ENCODE assay signal across 1 cellular context in the genomic region with DNA sequence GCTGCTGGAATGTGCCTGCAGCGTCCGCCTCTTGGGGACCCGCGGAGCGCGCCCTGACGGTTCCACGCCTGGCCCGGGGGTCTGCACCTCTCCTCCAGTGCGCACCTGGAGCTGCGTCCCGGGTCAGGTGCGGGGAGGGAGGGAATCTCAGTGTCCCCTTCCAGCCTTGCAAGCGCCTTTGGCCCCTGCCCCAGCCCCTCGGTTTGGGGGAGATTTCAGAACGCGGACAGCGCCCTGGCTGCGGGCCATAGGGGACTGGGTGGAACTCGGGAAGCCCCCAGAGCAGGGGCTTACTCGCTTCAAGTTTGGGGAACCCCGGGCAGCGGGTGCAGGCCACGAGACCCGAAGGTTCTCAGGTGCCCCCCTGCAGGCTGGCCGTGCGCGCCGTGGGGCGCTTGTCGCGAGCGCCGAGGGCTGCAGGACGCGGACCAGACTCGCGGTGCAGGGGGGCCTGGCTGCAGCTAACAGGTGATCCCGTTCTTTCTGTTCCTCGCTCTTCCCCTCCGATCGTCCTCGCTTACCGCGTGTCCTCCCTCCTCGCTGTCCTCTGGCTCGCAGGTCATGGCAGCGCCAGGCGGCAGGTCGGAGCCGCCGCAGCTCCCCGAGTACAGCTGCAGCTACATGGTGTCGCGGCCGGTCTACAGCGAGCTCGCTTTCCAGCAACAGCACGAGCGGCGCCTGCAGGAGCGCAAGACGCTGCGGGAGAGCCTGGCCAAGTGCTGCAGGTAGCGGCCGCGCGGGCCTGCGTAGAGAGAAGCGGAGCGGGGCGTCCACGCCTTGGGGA.
A peak's percentile ranks its signal among the peaks of the same experiment; 100 is the strongest.
TF ChIP-seq lines count a peak whose summit lies in the region.

No MANE protein-coding gene starts in this region.

TF ChIP-seq in HepG2, 621 proteins besides CTCF, POLR2A, EP300 and RAD21 (continued from another document):
- TF ChIP-seq, protein P1, sequence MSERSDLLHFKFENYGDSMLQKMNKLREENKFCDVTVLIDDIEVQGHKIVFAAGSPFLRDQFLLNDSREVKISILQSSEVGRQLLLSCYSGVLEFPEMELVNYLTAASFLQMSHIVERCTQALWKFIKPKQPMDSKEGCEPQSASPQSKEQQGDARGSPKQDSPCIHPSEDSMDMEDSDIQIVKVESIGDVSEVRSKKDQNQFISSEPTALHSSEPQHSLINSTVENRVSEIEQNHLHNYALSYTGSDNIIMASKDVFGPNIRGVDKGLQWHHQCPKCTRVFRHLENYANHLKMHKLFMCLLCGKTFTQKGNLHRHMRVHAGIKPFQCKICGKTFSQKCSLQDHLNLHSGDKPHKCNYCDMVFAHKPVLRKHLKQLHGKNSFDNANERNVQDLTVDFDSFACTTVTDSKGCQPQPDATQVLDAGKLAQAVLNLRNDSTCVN (CRISPR knock-in tag; IDR thresholded peaks at IDR 0.05; ENCODE audit: borderline replicate concordance), result no peak
- TF ChIP-seq ZNF264 (CRISPR knock-in tag; IDR thresholded peaks at IDR 0.05) (0 out of 2 replicates have a peak, but pooled peaks have one; percentile 23), MED8 (CRISPR knock-in tag; IDR thresholded peaks at IDR 0.05; ENCODE audit: insufficient replicate concordance) (no peak), ZNF350 (CRISPR knock-in tag; IDR thresholded peaks at IDR 0.05; ENCODE audit: borderline replicate concordance, low read depth) (0 out of 2 replicates have a peak, but pooled peaks have one; percentile 44), MYC (CRISPR knock-in tag; IDR thresholded peaks at IDR 0.05; ENCODE audit: borderline replicate concordance) (peak; percentile 48; the same call in 1 of the 2 replicates), IRF2 (CRISPR knock-in tag; IDR thresholded peaks at IDR 0.05) (no peak), GABPB1 (CRISPR knock-in tag; IDR thresholded peaks at IDR 0.05) (peak; percentile 50; the same call in 1 of the 2 replicates), HDAC2 (CRISPR knock-in tag; IDR thresholded peaks at IDR 0.05) (peak; percentile 13; the same call in 1 of the 2 replicates), ZSCAN25 (CRISPR knock-in tag; IDR thresholded peaks at IDR 0.05) (no peak), MED1 (CRISPR knock-in tag; IDR thresholded peaks at IDR 0.05) (0 out of 2 replicates have a peak, but pooled peaks have one; percentile 10), ZMYM3 (CRISPR knock-in tag; IDR thresholded peaks at IDR 0.05) (peak; percentile 57; the same call in 1 of the 2 replicates), SAP130 (CRISPR knock-in tag; IDR thresholded peaks at IDR 0.05; ENCODE audit: low read depth) (peak; percentile 28; the same call in 1 of the 2 replicates), NCOA1 (CRISPR knock-in tag; IDR thresholded peaks at IDR 0.05) (no peak), HOXA5 (CRISPR knock-in tag; IDR thresholded peaks at IDR 0.05) (peak; percentile 33; the same call in 1 of the 2 replicates), ZBTB8A (CRISPR knock-in tag; IDR thresholded peaks at IDR 0.05; ENCODE audit: borderline replicate concordance, low read depth) (no peak), PPARG (CRISPR knock-in tag; conservative IDR thresholded peaks at IDR 0.05) (no peak), ZNF749 (CRISPR knock-in tag; IDR thresholded peaks at IDR 0.05; ENCODE audit: borderline replicate concordance) (no peak), SP4 (CRISPR knock-in tag; IDR thresholded peaks at IDR 0.05) (no peak), ZNF781 (CRISPR knock-in tag; IDR thresholded peaks at IDR 0.05; ENCODE audit: borderline replicate concordance, not compliant biosample characterization) (peak; percentile 56), MXD4 (CRISPR knock-in tag; IDR thresholded peaks at IDR 0.05) (peak; percentile 20; the same call in 1 of the 2 replicates), ZNF430 (CRISPR knock-in tag; IDR thresholded peaks at IDR 0.05) (no peak), ZNF879 (CRISPR knock-in tag; IDR thresholded peaks at IDR 0.05) (peak; percentile 62; the same call in 1 of the 2 replicates)
- TF ChIP-seq, protein P2, sequence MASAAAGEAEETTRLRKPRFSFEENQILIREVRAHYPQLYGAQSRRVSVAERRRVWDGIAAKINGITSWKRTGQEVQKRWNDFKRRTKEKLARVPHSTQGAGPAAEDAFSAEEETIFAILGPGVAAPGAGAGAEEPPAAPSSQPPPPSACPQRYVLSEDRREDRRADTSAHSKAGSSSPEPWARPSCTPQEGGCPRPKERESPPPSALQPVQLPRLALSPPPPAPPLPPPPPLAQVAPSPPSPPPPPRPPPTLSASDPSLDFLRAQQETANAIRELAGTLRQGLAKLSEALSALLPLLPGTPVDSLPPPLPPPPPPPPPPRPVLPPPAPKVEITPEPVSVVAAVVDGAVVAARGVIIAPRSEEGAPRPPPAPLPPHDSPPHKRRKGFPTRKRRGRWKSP (CRISPR knock-in tag; IDR thresholded peaks at IDR 0.05), result peak; percentile 81
- TF ChIP-seq, protein P3, sequence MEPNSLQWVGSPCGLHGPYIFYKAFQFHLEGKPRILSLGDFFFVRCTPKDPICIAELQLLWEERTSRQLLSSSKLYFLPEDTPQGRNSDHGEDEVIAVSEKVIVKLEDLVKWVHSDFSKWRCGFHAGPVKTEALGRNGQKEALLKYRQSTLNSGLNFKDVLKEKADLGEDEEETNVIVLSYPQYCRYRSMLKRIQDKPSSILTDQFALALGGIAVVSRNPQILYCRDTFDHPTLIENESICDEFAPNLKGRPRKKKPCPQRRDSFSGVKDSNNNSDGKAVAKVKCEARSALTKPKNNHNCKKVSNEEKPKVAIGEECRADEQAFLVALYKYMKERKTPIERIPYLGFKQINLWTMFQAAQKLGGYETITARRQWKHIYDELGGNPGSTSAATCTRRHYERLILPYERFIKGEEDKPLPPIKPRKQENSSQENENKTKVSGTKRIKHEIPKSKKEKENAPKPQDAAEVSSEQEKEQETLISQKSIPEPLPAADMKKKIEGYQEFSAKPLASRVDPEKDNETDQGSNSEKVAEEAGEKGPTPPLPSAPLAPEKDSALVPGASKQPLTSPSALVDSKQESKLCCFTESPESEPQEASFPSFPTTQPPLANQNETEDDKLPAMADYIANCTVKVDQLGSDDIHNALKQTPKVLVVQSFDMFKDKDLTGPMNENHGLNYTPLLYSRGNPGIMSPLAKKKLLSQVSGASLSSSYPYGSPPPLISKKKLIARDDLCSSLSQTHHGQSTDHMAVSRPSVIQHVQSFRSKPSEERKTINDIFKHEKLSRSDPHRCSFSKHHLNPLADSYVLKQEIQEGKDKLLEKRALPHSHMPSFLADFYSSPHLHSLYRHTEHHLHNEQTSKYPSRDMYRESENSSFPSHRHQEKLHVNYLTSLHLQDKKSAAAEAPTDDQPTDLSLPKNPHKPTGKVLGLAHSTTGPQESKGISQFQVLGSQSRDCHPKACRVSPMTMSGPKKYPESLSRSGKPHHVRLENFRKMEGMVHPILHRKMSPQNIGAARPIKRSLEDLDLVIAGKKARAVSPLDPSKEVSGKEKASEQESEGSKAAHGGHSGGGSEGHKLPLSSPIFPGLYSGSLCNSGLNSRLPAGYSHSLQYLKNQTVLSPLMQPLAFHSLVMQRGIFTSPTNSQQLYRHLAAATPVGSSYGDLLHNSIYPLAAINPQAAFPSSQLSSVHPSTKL (CRISPR knock-in tag; IDR thresholded peaks at IDR 0.05), result peak; percentile 39; the same call in 1 of the 2 replicates
- TF ChIP-seq, protein P4, sequence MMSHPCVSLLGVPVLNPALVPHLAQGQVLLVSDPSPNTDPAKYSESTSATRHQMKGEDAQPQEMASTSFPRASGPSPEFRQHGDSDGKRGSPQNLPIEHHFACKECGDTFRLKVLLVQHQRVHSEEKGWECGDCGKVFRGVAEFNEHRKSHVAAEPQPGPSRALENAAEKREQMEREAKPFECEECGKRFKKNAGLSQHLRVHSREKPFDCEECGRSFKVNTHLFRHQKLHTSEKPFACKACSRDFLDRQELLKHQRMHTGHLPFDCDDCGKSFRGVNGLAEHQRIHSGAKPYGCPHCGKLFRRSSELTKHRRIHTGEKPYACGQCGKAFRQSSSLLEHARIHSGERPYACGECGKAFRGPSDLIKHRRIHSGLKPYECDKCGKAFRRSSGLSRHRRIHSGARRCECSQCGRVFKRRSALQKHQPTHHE (CRISPR knock-in tag; IDR thresholded peaks at IDR 0.05; ENCODE audit: borderline replicate concordance), result 0 out of 2 replicates have a peak, but pooled peaks have one; percentile 56
- TF ChIP-seq, protein P5, sequence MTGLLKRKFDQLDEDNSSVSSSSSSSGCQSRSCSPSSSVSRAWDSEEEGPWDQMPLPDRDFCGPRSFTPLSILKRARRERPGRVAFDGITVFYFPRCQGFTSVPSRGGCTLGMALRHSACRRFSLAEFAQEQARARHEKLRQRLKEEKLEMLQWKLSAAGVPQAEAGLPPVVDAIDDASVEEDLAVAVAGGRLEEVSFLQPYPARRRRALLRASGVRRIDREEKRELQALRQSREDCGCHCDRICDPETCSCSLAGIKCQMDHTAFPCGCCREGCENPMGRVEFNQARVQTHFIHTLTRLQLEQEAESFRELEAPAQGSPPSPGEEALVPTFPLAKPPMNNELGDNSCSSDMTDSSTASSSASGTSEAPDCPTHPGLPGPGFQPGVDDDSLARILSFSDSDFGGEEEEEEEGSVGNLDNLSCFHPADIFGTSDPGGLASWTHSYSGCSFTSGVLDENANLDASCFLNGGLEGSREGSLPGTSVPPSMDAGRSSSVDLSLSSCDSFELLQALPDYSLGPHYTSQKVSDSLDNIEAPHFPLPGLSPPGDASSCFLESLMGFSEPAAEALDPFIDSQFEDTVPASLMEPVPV (CRISPR knock-in tag; IDR thresholded peaks at IDR 0.05), result no peak
- TF ChIP-seq, protein P6, sequence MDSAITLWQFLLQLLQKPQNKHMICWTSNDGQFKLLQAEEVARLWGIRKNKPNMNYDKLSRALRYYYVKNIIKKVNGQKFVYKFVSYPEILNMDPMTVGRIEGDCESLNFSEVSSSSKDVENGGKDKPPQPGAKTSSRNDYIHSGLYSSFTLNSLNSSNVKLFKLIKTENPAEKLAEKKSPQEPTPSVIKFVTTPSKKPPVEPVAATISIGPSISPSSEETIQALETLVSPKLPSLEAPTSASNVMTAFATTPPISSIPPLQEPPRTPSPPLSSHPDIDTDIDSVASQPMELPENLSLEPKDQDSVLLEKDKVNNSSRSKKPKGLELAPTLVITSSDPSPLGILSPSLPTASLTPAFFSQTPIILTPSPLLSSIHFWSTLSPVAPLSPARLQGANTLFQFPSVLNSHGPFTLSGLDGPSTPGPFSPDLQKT (CRISPR knock-in tag; IDR thresholded peaks at IDR 0.05; ENCODE audit: borderline replicate concordance), result no peak
- TF ChIP-seq, protein P7, sequence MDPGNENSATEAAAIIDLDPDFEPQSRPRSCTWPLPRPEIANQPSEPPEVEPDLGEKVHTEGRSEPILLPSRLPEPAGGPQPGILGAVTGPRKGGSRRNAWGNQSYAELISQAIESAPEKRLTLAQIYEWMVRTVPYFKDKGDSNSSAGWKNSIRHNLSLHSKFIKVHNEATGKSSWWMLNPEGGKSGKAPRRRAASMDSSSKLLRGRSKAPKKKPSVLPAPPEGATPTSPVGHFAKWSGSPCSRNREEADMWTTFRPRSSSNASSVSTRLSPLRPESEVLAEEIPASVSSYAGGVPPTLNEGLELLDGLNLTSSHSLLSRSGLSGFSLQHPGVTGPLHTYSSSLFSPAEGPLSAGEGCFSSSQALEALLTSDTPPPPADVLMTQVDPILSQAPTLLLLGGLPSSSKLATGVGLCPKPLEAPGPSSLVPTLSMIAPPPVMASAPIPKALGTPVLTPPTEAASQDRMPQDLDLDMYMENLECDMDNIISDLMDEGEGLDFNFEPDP (CRISPR knock-in tag; conservative IDR thresholded peaks at IDR 0.05), result no peak
